11 cellular contexts compared by ENCODE assay signal in the genomic region with DNA sequence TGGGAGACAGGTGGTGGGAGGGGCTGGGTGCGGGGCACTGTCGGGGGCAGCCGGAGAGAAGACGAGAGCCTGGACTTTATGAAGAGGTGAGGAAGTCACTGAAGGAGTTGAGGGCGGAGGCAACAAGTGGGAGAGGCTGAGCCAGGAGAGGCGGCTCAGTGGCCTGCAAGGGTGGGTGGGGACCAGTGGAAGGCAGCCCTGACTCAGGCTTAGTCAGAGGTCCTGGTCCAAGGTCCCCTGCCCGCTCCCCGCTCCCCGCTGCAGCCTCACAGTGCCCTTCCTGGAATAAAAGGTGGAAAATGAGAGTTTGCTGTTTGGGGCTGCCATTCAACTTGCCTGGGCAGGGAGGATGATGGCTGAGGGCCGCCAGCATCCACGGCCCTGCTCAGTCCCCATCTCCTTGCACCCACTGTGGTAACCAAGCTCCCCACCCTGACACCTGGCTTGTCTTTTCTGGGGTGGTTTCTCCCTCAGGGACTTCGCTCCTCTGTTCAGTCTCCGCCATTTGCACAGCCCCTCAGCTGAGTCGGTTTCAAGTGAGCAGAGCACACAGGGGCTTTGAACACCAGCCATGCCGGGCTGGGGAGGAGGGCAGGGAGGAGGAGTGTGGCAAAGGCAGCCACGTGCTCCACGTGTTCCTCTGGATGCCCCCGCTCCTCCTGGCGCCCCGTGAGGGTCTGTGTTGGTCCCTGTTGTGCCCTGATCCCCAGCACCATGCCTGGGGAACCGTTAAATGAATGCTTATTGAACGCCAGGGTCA. TPM values are rescaled to one million over a fixed set of nuclear protein-coding genes. Genes with fewer than 3 reads are reported as not detected.
DNase-seq lines count a peak whose midpoint lies in the region; ATAC-seq and TF ChIP-seq lines count a peak whose summit lies in the region.
"Had no signal": no experiment of that assay in that cellular context is flagged by ENCODE, and none has a peak within 500 bp of the region (broad histone marks: within the 10 kb centered on the region; RNA-seq: fewer than 3 reads in every experiment).

No MANE protein-coding gene starts in this region.

- H3K27me3 Mint-ChIP-seq in natural killer cell treated with Interleukin-12 subunit alpha and Interleukin-12 subunit beta and Interleukin-15 and Interleukin-18, amount 100 ng/mL, for 72 hours: no peaks in the 10 kb centered on the region
- H3K27me3 Mint-ChIP-seq in natural killer cell (ENCODE audit: low read depth in 2 of 2): peaks cover 0 to 4% of the 10 kb centered on the region in 2 donors
- peaks cover 6% of the 10 kb centered on the region for H3K27me3 Mint-ChIP-seq in dendritic cell treated with granulocyte-macrophage colony-stimulating factor and Interleukin-4, amounts not matched to agents 40 ng/mL and 50 ng/mL, for 4 days
- H3K27me3 Mint-ChIP-seq: activated CD8-positive, alpha-beta T cell treated with anti-CD3 and anti-CD28 coated beads for 36 hours had no signal

- H3K27ac ChIP-seq in right lobe of liver: no peak overlapping the region

- H3K27me3 ChIP-seq in right lobe of liver: no peaks in the 10 kb centered on the region

- ATAC-seq in natural killer cell treated with Interleukin-12 subunit alpha and Interleukin-12 subunit beta and Interleukin-15 and Interleukin-18, amount 100 ng/mL, for 72 hours: no peak
- ATAC-seq in natural killer cell (no peak), right lobe of liver (peak in 3 of 4 donors; percentile 7 to 51 (median 20)), HG03175 (IDR thresholded peaks at IDR 0.05; ENCODE audit: unreplicated experiment) (no peak)
- ATAC-seq: activated CD8-positive, alpha-beta T cell treated with anti-CD3 and anti-CD28 coated beads for 36 hours had no signal

- no peaks in the 10 kb centered on the region for H3K36me3 ChIP-seq in right lobe of liver
- H3K36me3 ChIP-seq: tibial nerve had no signal

- peaks cover 4% of the 10 kb centered on the region for H3K9me3 Mint-ChIP-seq in natural killer cell treated with Interleukin-12 subunit alpha and Interleukin-12 subunit beta and Interleukin-15 and Interleukin-18, amount 100 ng/mL, for 72 hours
- no peaks in the 10 kb centered on the region for H3K9me3 Mint-ChIP-seq in natural killer cell
- peaks cover 6% of the 10 kb centered on the region for H3K9me3 Mint-ChIP-seq in dendritic cell treated with granulocyte-macrophage colony-stimulating factor and Interleukin-4, amounts not matched to agents 40 ng/mL and 50 ng/mL, for 4 days

- 83% methylated on average over 1 of the region's 22 CpGs for WGBS in right lobe of liver (ENCODE audit: insufficient coverage, low coverage, low lambda C conversion rate, missing lambda C conversion rate)

- intact Hi-C loops in natural killer cell (cut with micrococcal nuclease) (no loop called here), right lobe of liver (cut with DNase I) (no loop called here)
- intact Hi-C loops in dendritic cell treated with granulocyte-macrophage colony-stimulating factor and Interleukin-4, amounts not matched to agents 40 ng/mL and 50 ng/mL, for 4 days (cut with micrococcal nuclease): no loop called here

- TF ChIP-seq POLR2A in right lobe of liver (IDR thresholded peaks at IDR 0.05): no peak

- TF ChIP-seq CTCF in natural killer cell (IDR thresholded peaks at IDR 0.05) (no peak), right lobe of liver (IDR thresholded peaks at IDR 0.05) (no peak)

- H3K4me1 ChIP-seq in right lobe of liver: no peaks in the 10 kb centered on the region

- H3K4me1 Mint-ChIP-seq in natural killer cell treated with Interleukin-12 subunit alpha and Interleukin-12 subunit beta and Interleukin-15 and Interleukin-18, amount 100 ng/mL, for 72 hours (ENCODE audit: low read depth in 2 of 2): peaks cover 0 to 6% of the 10 kb centered on the region in 2 donors
- no peaks in the 10 kb centered on the region for H3K4me1 Mint-ChIP-seq in natural killer cell
- H3K4me1 Mint-ChIP-seq in dendritic cell treated with granulocyte-macrophage colony-stimulating factor and Interleukin-4, amounts not matched to agents 40 ng/mL and 50 ng/mL, for 4 days (ENCODE audit: low read depth): peaks cover 64% of the 10 kb centered on the region

- no peaks in the 10 kb centered on the region for H3K36me3 Mint-ChIP-seq in natural killer cell treated with Interleukin-12 subunit alpha and Interleukin-12 subunit beta and Interleukin-15 and Interleukin-18, amount 100 ng/mL, for 72 hours
- H3K36me3 Mint-ChIP-seq in natural killer cell: no peaks in the 10 kb centered on the region
- peaks cover 9% of the 10 kb centered on the region for H3K36me3 Mint-ChIP-seq in dendritic cell treated with granulocyte-macrophage colony-stimulating factor and Interleukin-4, amounts not matched to agents 40 ng/mL and 50 ng/mL, for 4 days (ENCODE audit: low read depth)

- no peak overlapping the region for H3K4me3 ChIP-seq in right lobe of liver
- H3K4me3 ChIP-seq: tibial nerve had no signal

- peak overlapping the region in 1 of 2 donors; percentile 6 for H3K27ac Mint-ChIP-seq in natural killer cell treated with Interleukin-12 subunit alpha and Interleukin-12 subunit beta and Interleukin-15 and Interleukin-18, amount 100 ng/mL, for 72 hours
- H3K27ac Mint-ChIP-seq in natural killer cell: no peak overlapping the region
- H3K27ac Mint-ChIP-seq in dendritic cell treated with granulocyte-macrophage colony-stimulating factor and Interleukin-4, amounts not matched to agents 40 ng/mL and 50 ng/mL, for 4 days: peak overlapping the region; percentile 55

- DNase-seq in natural killer cell treated with Interleukin-12 subunit alpha and Interleukin-12 subunit beta and Interleukin-15 and Interleukin-18, amount 100 ng/mL, for 72 hours (ENCODE audit: low spot score): peak; percentile 46
- no peak for DNase-seq in natural killer cell
- peak in 1 of 3 donors; percentile 35 for DNase-seq in right lobe of liver
- no peak for DNase-seq in NCI-H2171 treated with DMSO at 0.1 percent for 48 hours (lab: John Stamatoyannopoulos, UW)
- DNase-seq in UCSD-AML1 (lab: John Stamatoyannopoulos, UW; ENCODE audit: unreplicated experiment): no peak
- DNase-seq in NK-92 treated with Interleukin-12 subunit alpha and Interleukin-12 subunit beta, amount 100 ng/mL, for 24 hours (lab: John Stamatoyannopoulos, UW): no peak
- DNase-seq: activated CD8-positive, alpha-beta T cell treated with anti-CD3 and anti-CD28 coated beads for 36 hours; NCI-H748 treated with DMSO at 0.1 percent for 48 hours had no signal

- no peaks in the 10 kb centered on the region for H3K9me3 ChIP-seq in right lobe of liver
- H3K9me3 ChIP-seq: tibial nerve had no signal

- H3K4me3 Mint-ChIP-seq in natural killer cell treated with Interleukin-12 subunit alpha and Interleukin-12 subunit beta and Interleukin-15 and Interleukin-18, amount 100 ng/mL, for 72 hours: no peak overlapping the region
- no peak overlapping the region for H3K4me3 Mint-ChIP-seq in natural killer cell
- no peak overlapping the region for H3K4me3 Mint-ChIP-seq in dendritic cell treated with granulocyte-macrophage colony-stimulating factor and Interleukin-4, amounts not matched to agents 40 ng/mL and 50 ng/mL, for 4 days
- H3K4me3 Mint-ChIP-seq: activated CD8-positive, alpha-beta T cell treated with anti-CD3 and anti-CD28 coated beads for 36 hours had no signal

RNA-seq across cellular contexts. Expression of a gene that starts 13.7 kb away (rescaled TPM):
- 10 to 100 TPM; 40.1 to 43.2 TPM for total RNA-seq in natural killer cell treated with Interleukin-12 subunit alpha and Interleukin-12 subunit beta and Interleukin-15 and Interleukin-18, amount 100 ng/mL, for 72 hours
- total RNA-seq in natural killer cell (10 to 100 TPM; 21.0 to 25.9 (median 25.4) TPM), right lobe of liver (10 to 100 TPM; 14.5 to 26.8 (median 18.6) TPM)

RNA-seq across cellular contexts. Expression of a gene that starts 15.7 kb away (rescaled TPM):
- 10 to 100 TPM; 27.9 to 33.0 TPM for total RNA-seq in natural killer cell treated with Interleukin-12 subunit alpha and Interleukin-12 subunit beta and Interleukin-15 and Interleukin-18, amount 100 ng/mL, for 72 hours
- total RNA-seq in natural killer cell: 10 to 100 TPM; 19.9 to 25.2 (median 19.9) TPM
- 10 to 100 TPM in 3 of 6 experiments, 1 to 10 TPM in 3; 3.8 to 18.1 (median 10.6) TPM for total RNA-seq in right lobe of liver

Comparison
In these comparisons a context has a peak if more than half of its experiments do, and no peak if none do; other contexts are left out.
1. ATAC-seq: peak in right lobe of liver (3 of 4); none in natural killer cell treated with Interleukin-12 subunit alpha and Interleukin-12 subunit beta and Interleukin-15 and Interleukin-18, amount 100 ng/mL, for 72 hours (0 of 2), natural killer cell (0 of 3) and HG03175 (single experiment).